Comparison of ENCODE assay signal across 9 cellular contexts in the genomic region with DNA sequence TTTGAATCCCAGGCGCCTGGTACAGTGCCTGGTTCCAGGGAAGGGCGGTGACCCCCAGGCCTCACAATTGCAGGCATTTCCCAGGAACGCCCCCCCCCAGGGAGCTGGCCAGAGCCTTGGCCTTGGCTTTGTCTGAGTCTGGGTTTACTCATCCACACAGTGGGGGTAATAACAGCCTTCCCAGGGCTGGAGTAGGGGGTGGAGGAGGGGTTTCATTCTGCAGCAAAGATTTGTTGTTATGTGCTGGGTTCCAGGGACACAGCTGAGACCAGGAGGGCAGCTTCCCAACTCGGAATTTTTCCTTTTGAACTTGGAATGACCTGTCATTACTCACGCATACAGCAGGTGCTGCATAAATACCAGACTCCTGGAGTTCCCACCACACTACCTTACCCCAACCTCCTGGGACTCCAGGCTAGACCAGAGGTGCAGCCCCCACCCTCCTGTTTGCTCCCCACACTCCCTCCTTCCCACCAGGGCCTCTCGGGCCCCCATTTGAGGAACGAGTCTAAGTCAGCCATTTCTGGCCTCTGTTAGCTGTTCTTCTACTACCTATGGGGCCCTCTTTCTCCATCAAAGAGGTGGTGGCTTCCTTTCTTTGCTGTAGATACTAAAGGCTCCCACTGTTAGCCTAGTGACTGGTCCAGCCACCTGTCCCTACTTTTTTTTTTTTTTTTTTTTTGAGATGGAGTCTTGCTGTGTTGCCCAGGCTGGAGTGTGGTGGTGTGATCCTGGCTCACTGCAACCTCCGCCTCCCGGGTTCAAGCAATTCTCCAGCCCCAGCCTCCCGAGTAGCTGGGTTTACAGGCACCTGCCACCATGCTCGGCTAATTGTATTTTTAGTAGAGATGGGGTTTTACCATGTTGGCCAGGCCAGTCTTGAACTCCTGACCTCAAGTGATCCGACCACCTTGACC. TPM values are rescaled to one million over a fixed set of nuclear protein-coding genes. Genes with fewer than 3 reads are reported as not detected.
DNase-seq lines count a peak whose midpoint lies in the region; TF ChIP-seq lines count a peak whose summit lies in the region.
"Had no signal": no experiment of that assay in that cellular context is flagged by ENCODE, and none has a peak within 500 bp of the region (broad histone marks: within the 10 kb centered on the region; RNA-seq: fewer than 3 reads in every experiment).

No MANE protein-coding gene starts in this region.

- no peaks in the 10 kb centered on the region for H3K36me3 Mint-ChIP-seq in activated T-cell treated with anti-CD3 and anti-CD28 coated beads, Interleukin-2, amount 50 U/mL, for 24 hours (ENCODE audit: low read depth)
- no peaks in the 10 kb centered on the region for H3K36me3 Mint-ChIP-seq in activated T-helper 2 cell treated with anti-CD3 and anti-CD28 coated beads, Interferon-gamma antibody, Interleukin-2, Interleukin-4, amounts not matched to agents 10 μg/mL and 5 μg/mL and 100 μg/mL, durations not matched to agents 14 hours and 24 hours and 36 hours (ENCODE audit: low read depth)

- H3K4me3 ChIP-seq in tibial artery: no peak overlapping the region

- peaks cover 33% of the 10 kb centered on the region for H3K4me1 Mint-ChIP-seq in activated T-cell treated with anti-CD3 and anti-CD28 coated beads, Interleukin-2, amount 50 U/mL, for 24 hours (ENCODE audit: low read depth)
- H3K4me1 Mint-ChIP-seq in activated T-helper 2 cell treated with anti-CD3 and anti-CD28 coated beads, Interferon-gamma antibody, Interleukin-2, Interleukin-4, amounts not matched to agents 10 μg/mL and 5 μg/mL and 100 μg/mL, durations not matched to agents 14 hours and 24 hours and 36 hours (ENCODE audit: low read depth): peaks cover 12% of the 10 kb centered on the region

- peaks cover 0 to 49% (median 25%) of the 10 kb centered on the region in 4 donors for H3K4me1 ChIP-seq in tibial artery

- H3K27me3 Mint-ChIP-seq in activated T-cell treated with anti-CD3 and anti-CD28 coated beads, Interleukin-2, amount 50 U/mL, for 24 hours: peaks cover 2% of the 10 kb centered on the region
- peaks cover 20% of the 10 kb centered on the region for H3K27me3 Mint-ChIP-seq in activated T-helper 2 cell treated with anti-CD3 and anti-CD28 coated beads, Interferon-gamma antibody, Interleukin-2, Interleukin-4, amounts not matched to agents 10 μg/mL and 5 μg/mL and 100 μg/mL, durations not matched to agents 14 hours and 24 hours and 36 hours (ENCODE audit: low read depth)

- intact Hi-C loops in activated T-helper 2 cell treated with anti-CD3 and anti-CD28 coated beads, Interferon-gamma antibody, Interleukin-2, Interleukin-4, amounts not matched to agents 10 μg/mL and 5 μg/mL and 100 μg/mL, durations not matched to agents 14 hours and 24 hours and 36 hours (cut with micrococcal nuclease): no loop called here
- intact Hi-C loops in tibial artery (cut with DNase I; ENCODE audit: low total_unique reads): no loop called here

- DNase-seq in activated T-cell treated with anti-CD3 and anti-CD28 coated beads, Interleukin-2, amount 50 U/mL, for 24 hours: peak; percentile 34
- no peak for DNase-seq in activated T-cell treated with anti-CD3 and anti-CD28 coated beads, Interleukin-2, amount 50 U/mL, for 1 hour
- no peak for DNase-seq in activated T-helper 2 cell treated with anti-CD3 and anti-CD28 coated beads, Interferon-gamma antibody, Interleukin-2, Interleukin-4, amounts not matched to agents 10 μg/mL and 5 μg/mL and 100 μg/mL, durations not matched to agents 14 hours and 24 hours and 36 hours (ENCODE audit: low spot score)
- DNase-seq in iPS-NIHi7 (ENCODE audit: extremely low spot score) (peak; percentile 57), tibial artery (peak; percentile 85 to 89), NCI-H2196 (lab: John Stamatoyannopoulos, UW; ENCODE audit: unreplicated experiment) (no peak), activated gamma-delta T cell treated with Interleukin-2 at 50 U/mL for 16 hours (no peak)
- DNase-seq in stimulated activated CD4-positive, alpha-beta T cell treated with anti-CD3 and anti-CD28 coated beads, Interleukin-4, amount 100 ng/mL, for 1 hour: no peak
- DNase-seq: SW 1271 had no signal

- peak overlapping the region; percentile 87 to 89 for H3K27ac ChIP-seq in tibial artery

- no peak overlapping the region for H3K27ac Mint-ChIP-seq in activated T-cell treated with anti-CD3 and anti-CD28 coated beads, Interleukin-2, amount 50 U/mL, for 24 hours
- no peak overlapping the region for H3K27ac Mint-ChIP-seq in activated T-helper 2 cell treated with anti-CD3 and anti-CD28 coated beads, Interferon-gamma antibody, Interleukin-2, Interleukin-4, amounts not matched to agents 10 μg/mL and 5 μg/mL and 100 μg/mL, durations not matched to agents 14 hours and 24 hours and 36 hours

- no peaks in the 10 kb centered on the region for H3K9me3 Mint-ChIP-seq in activated T-cell treated with anti-CD3 and anti-CD28 coated beads, Interleukin-2, amount 50 U/mL, for 24 hours
- H3K9me3 Mint-ChIP-seq in activated T-helper 2 cell treated with anti-CD3 and anti-CD28 coated beads, Interferon-gamma antibody, Interleukin-2, Interleukin-4, amounts not matched to agents 10 μg/mL and 5 μg/mL and 100 μg/mL, durations not matched to agents 14 hours and 24 hours and 36 hours: no peaks in the 10 kb centered on the region

- peak overlapping the region; percentile 44 for H3K4me3 Mint-ChIP-seq in activated T-cell treated with anti-CD3 and anti-CD28 coated beads, Interleukin-2, amount 50 U/mL, for 24 hours
- H3K4me3 Mint-ChIP-seq in activated T-helper 2 cell treated with anti-CD3 and anti-CD28 coated beads, Interferon-gamma antibody, Interleukin-2, Interleukin-4, amounts not matched to agents 10 μg/mL and 5 μg/mL and 100 μg/mL, durations not matched to agents 14 hours and 24 hours and 36 hours (ENCODE audit: low read depth): peak overlapping the region; percentile 43

- no peaks in the 10 kb centered on the region for H3K27me3 ChIP-seq in tibial artery

- no peaks in the 10 kb centered on the region for H3K36me3 ChIP-seq in tibial artery

- H3K9me3 ChIP-seq in tibial artery: no peaks in the 10 kb centered on the region

- TF ChIP-seq CTCF in tibial artery (IDR thresholded peaks at IDR 0.05): no peak

RNA-seq across cellular contexts. Expression of gene ADAMTS10, which starts 1.6 kb away (rescaled TPM):
- 0.71 and 0.80 TPM in 2 replicates for total RNA-seq in activated T-helper 2 cell treated with anti-CD3 and anti-CD28 coated beads, Interferon-gamma antibody, Interleukin-2, Interleukin-4, amounts not matched to agents 10 μg/mL and 5 μg/mL and 100 μg/mL, durations not matched to agents 14 hours and 24 hours and 36 hours

RNA-seq across cellular contexts. Expression of gene NFILZ, which starts 18.3 kb away (rescaled TPM):
- not detected in 2 replicates for total RNA-seq in activated T-helper 2 cell treated with anti-CD3 and anti-CD28 coated beads, Interferon-gamma antibody, Interleukin-2, Interleukin-4, amounts not matched to agents 10 μg/mL and 5 μg/mL and 100 μg/mL, durations not matched to agents 14 hours and 24 hours and 36 hours

RNA-seq across cellular contexts. Expression of gene MYO1F, which starts 34.9 kb away (rescaled TPM):
- 43.9 and 47.4 TPM in 2 replicates for total RNA-seq in activated T-helper 2 cell treated with anti-CD3 and anti-CD28 coated beads, Interferon-gamma antibody, Interleukin-2, Interleukin-4, amounts not matched to agents 10 μg/mL and 5 μg/mL and 100 μg/mL, durations not matched to agents 14 hours and 24 hours and 36 hours

Comparison
In these comparisons a context has a peak if more than half of its experiments do, and no peak if none do; other contexts are left out.
1. DNase-seq: peak in activated T-cell treated with anti-CD3 and anti-CD28 coated beads, Interleukin-2, amount 50 U/mL, for 24 hours (single experiment), iPS-NIHi7 (single experiment) and tibial artery (2 of 2); none in activated T-cell treated with anti-CD3 and anti-CD28 coated beads, Interleukin-2, amount 50 U/mL, for 1 hour (single experiment), activated T-helper 2 cell treated with anti-CD3 and anti-CD28 coated beads, Interferon-gamma antibody, Interleukin-2, Interleukin-4, amounts not matched to agents 10 μg/mL and 5 μg/mL and 100 μg/mL, durations not matched to agents 14 hours and 24 hours and 36 hours (single experiment), NCI-H2196 (single experiment), activated gamma-delta T cell treated with Interleukin-2 at 50 U/mL for 16 hours (single experiment) and stimulated activated CD4-positive, alpha-beta T cell treated with anti-CD3 and anti-CD28 coated beads, Interleukin-4, amount 100 ng/mL, for 1 hour (single experiment).